Comparison of ENCODE assay signal across 1 cellular context in genomic region chr17:35496470-35497290, GRCh38.
TF ChIP-seq lines count a peak whose summit lies in the region.

No MANE protein-coding gene starts in this region.

TF ChIP-seq in WTC11, 78 proteins besides CTCF, POLR2A, EP300 and RAD21 (continued from another document):
- TF ChIP-seq ZNF396 (CRISPR knock-in tag; IDR thresholded peaks at IDR 0.05; ENCODE audit: borderline replicate concordance): no peak
- TF ChIP-seq ESRRA (CRISPR knock-in tag; IDR thresholded peaks at IDR 0.05; ENCODE audit: borderline replicate concordance): no peak
- TF ChIP-seq, protein P1, sequence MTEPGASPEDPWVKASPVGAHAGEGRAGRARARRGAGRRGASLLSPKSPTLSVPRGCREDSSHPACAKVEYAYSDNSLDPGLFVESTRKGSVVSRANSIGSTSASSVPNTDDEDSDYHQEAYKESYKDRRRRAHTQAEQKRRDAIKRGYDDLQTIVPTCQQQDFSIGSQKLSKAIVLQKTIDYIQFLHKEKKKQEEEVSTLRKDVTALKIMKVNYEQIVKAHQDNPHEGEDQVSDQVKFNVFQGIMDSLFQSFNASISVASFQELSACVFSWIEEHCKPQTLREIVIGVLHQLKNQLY (CRISPR knock-in tag; IDR thresholded peaks at IDR 0.05): no peak
- TF ChIP-seq FOXK1 (CRISPR knock-in tag; IDR thresholded peaks at IDR 0.05): no peak
- TF ChIP-seq IRF1 (CRISPR knock-in tag; IDR thresholded peaks at IDR 0.05): no peak
- no peak for TF ChIP-seq ETV6 (CRISPR knock-in tag; IDR thresholded peaks at IDR 0.05)
- TF ChIP-seq, protein P2, sequence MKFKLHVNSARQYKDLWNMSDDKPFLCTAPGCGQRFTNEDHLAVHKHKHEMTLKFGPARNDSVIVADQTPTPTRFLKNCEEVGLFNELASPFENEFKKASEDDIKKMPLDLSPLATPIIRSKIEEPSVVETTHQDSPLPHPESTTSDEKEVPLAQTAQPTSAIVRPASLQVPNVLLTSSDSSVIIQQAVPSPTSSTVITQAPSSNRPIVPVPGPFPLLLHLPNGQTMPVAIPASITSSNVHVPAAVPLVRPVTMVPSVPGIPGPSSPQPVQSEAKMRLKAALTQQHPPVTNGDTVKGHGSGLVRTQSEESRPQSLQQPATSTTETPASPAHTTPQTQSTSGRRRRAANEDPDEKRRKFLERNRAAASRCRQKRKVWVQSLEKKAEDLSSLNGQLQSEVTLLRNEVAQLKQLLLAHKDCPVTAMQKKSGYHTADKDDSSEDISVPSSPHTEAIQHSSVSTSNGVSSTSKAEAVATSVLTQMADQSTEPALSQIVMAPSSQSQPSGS (CRISPR knock-in tag; IDR thresholded peaks at IDR 0.05; ENCODE audit: borderline replicate concordance, low read depth): no peak
- TF ChIP-seq ZBTB21 (CRISPR knock-in tag; IDR thresholded peaks at IDR 0.05; ENCODE audit: borderline replicate concordance): no peak
- no peak for TF ChIP-seq PREB (CRISPR knock-in tag; IDR thresholded peaks at IDR 0.05; ENCODE audit: borderline replicate concordance)
- TF ChIP-seq RORB (CRISPR knock-in tag; IDR thresholded peaks at IDR 0.05): no peak
- TF ChIP-seq, protein P3, sequence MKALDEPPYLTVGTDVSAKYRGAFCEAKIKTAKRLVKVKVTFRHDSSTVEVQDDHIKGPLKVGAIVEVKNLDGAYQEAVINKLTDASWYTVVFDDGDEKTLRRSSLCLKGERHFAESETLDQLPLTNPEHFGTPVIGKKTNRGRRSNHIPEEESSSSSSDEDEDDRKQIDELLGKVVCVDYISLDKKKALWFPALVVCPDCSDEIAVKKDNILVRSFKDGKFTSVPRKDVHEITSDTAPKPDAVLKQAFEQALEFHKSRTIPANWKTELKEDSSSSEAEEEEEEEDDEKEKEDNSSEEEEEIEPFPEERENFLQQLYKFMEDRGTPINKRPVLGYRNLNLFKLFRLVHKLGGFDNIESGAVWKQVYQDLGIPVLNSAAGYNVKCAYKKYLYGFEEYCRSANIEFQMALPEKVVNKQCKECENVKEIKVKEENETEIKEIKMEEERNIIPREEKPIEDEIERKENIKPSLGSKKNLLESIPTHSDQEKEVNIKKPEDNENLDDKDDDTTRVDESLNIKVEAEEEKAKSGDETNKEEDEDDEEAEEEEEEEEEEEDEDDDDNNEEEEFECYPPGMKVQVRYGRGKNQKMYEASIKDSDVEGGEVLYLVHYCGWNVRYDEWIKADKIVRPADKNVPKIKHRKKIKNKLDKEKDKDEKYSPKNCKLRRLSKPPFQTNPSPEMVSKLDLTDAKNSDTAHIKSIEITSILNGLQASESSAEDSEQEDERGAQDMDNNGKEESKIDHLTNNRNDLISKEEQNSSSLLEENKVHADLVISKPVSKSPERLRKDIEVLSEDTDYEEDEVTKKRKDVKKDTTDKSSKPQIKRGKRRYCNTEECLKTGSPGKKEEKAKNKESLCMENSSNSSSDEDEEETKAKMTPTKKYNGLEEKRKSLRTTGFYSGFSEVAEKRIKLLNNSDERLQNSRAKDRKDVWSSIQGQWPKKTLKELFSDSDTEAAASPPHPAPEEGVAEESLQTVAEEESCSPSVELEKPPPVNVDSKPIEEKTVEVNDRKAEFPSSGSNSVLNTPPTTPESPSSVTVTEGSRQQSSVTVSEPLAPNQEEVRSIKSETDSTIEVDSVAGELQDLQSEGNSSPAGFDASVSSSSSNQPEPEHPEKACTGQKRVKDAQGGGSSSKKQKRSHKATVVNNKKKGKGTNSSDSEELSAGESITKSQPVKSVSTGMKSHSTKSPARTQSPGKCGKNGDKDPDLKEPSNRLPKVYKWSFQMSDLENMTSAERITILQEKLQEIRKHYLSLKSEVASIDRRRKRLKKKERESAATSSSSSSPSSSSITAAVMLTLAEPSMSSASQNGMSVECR (CRISPR knock-in tag; IDR thresholded peaks at IDR 0.05; ENCODE audit: borderline replicate concordance): no peak
- no peak for TF ChIP-seq STAT6 (CRISPR knock-in tag; conservative IDR thresholded peaks at IDR 0.05; ENCODE audit: low read depth)
TF ChIP-seq in WTC11: peak in this region for 0.
